In the genomic region with DNA sequence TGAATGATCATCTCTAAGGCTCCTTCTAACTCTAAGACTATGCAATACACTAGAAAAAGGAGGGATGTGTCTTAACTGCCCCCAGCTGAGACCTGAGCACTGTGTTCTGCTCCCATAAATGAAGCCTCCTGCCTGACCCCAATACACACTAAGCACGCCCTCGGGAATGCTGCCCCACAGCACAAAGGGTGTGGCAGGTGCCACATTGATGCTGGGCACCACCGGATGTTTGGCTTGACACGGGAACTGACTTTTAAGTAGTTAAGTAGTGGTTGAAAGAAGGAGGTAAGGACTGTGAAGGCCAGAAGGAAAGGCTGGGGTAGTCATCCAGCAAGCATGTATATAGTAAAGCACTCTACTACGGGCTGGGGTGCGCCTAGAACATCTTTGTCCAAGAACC, we compare ENCODE assay signal across 23 cellular contexts. TPM values are rescaled to one million over a fixed set of nuclear protein-coding genes. Genes with fewer than 3 reads are reported as not detected.
"Had no signal": no experiment of that assay in that cellular context is flagged by ENCODE, and none has a peak within 500 bp of the region (broad histone marks: within the 10 kb centered on the region; RNA-seq: fewer than 3 reads in every experiment).

No MANE protein-coding gene starts in this region.

- H3K36me3 Mint-ChIP-seq: activated naive CD4-positive, alpha-beta T cell treated with anti-CD3 and anti-CD28 coated beads, Interleukin-2, amount 50 U/mL, for 72 hours; neural progenitor cell had no signal

- H3K9me3 Mint-ChIP-seq: activated CD4-positive, alpha-beta T cell treated with anti-CD3 and anti-CD28 coated beads, Interleukin-2, amount 10 ng/mL, durations not matched to agents 24 days and 14 days; activated naive CD4-positive, alpha-beta T cell treated with anti-CD3 and anti-CD28 coated beads, Interleukin-2, amount 50 U/mL, for 72 hours; activated T-cell treated with anti-CD3 and anti-CD28 coated beads, Interleukin-2, amount 50 U/mL, for 72 hours; neural progenitor cell had no signal

- ATAC-seq: activated naive CD4-positive, alpha-beta T cell treated with anti-CD3 and anti-CD28 coated beads, Interleukin-2, amount 50 U/mL, for 72 hours; activated T-cell treated with anti-CD3 and anti-CD28 coated beads, Interleukin-2, amount 50 U/mL, for 72 hours had no signal

- DNase-seq: activated CD4-positive, alpha-beta T cell treated with anti-CD3 and anti-CD28 coated beads, Interleukin-2, amount 10 ng/mL, durations not matched to agents 24 days and 14 days; activated CD8-positive, alpha-beta memory T cell treated with anti-CD3 and anti-CD28 coated beads, Interleukin-2, amount 50 U/mL, for 4 hours; activated gamma-delta T cell; activated T-cell treated with anti-CD3 and anti-CD28 coated beads, Interleukin-2, amount 50 U/mL, for 72 hours; amniotic stem cell; colonic mucosa; erythroblast; kidney; left lung; stimulated activated CD4-positive, alpha-beta T cell treated with anti-CD3 and anti-CD28 coated beads, Interleukin-2, amount 100 ng/mL, for 24 hours; stimulated activated naive CD4-positive, alpha-beta T cell treated with Interleukin-2 at 50 U/mL for 16 hours; T1000; thyroid gland had no signal

- H3K27ac Mint-ChIP-seq: activated CD4-positive, alpha-beta T cell treated with anti-CD3 and anti-CD28 coated beads, Interleukin-2, amount 10 ng/mL, durations not matched to agents 24 days and 14 days; activated naive CD4-positive, alpha-beta T cell treated with anti-CD3 and anti-CD28 coated beads, Interleukin-2, amount 50 U/mL, for 72 hours; activated T-cell treated with anti-CD3 and anti-CD28 coated beads, Interleukin-2, amount 50 U/mL, for 72 hours; neural progenitor cell had no signal

- H3K4me3 Mint-ChIP-seq: activated CD4-positive, alpha-beta T cell treated with anti-CD3 and anti-CD28 coated beads, Interleukin-2, amount 10 ng/mL, durations not matched to agents 24 days and 14 days; activated T-cell treated with anti-CD3 and anti-CD28 coated beads, Interleukin-2, amount 50 U/mL, for 72 hours; neural progenitor cell had no signal

- H3K4me3 ChIP-seq: colonic mucosa, left lung, neural progenitor cell, prostate gland, right atrium auricular region, thyroid gland had no signal

RNA-seq across cellular contexts. Expression of gene GSDMA, which starts 4.0 kb away (rescaled TPM):
- total RNA-seq: osteocyte, thyroid gland had no signal

RNA-seq across cellular contexts. Expression of gene LRRC3C, which starts 39.2 kb away (rescaled TPM):
- total RNA-seq: activated CD4-positive, alpha-beta T cell treated with anti-CD3 and anti-CD28 coated beads, Interleukin-2, amount 10 ng/mL, durations not matched to agents 24 days and 14 days; activated naive CD4-positive, alpha-beta T cell treated with anti-CD3 and anti-CD28 coated beads, Interleukin-2, amount 50 U/mL, for 72 hours; activated T-cell treated with anti-CD3 and anti-CD28 coated beads, Interleukin-2, amount 50 U/mL, for 72 hours; colonic mucosa; frontal cortex; kidney; left lung; mononuclear cell; osteocyte; prostate gland; right atrium auricular region; subcutaneous adipose tissue; T-helper 1 cell treated with Interleukin-12 subunit alpha and Interleukin-12 subunit beta and Interleukin-4 antibody, amounts not matched to agents 30 ng/mL and 1 ng/mL, for 36 hours; thyroid gland; urinary bladder had no signal
- polyA plus RNA-seq: urinary bladder had no signal
